Comparison of ENCODE assay signal across 8 cellular contexts in genomic region chr13:112968910-112969691, GRCh38. TPM values are rescaled to one million over a fixed set of nuclear protein-coding genes. Genes with fewer than 3 reads are reported as not detected.
DNase-seq lines count a peak whose midpoint lies in the region; ATAC-seq and TF ChIP-seq lines count a peak whose summit lies in the region.

Gene MCF2L, plus strand, starts transcription at chr13:112969214. Its CDS starts 166 bp downstream, at chr13:112969380.

- H3K9ac ChIP-seq in muscle layer of colon (ENCODE audit: low read length) = no peak within 1 kb of the TSS

- peaks cover 0 to 80% (median 7%) of the 10 kb centered on the region in 4 donors for H3K27me3 ChIP-seq in esophagus muscularis mucosa
- H3K27me3 ChIP-seq in muscle layer of colon (ENCODE audit: control insufficient read depth in 1 of 2, insufficient read depth in 2 of 2, low read length in 2 of 2) = peaks cover 32 to 50% of the 10 kb centered on the region in 2 donors

- TF ChIP-seq CTCF in esophagus muscularis mucosa (IDR thresholded peaks at IDR 0.05) = peak in 1 of 3 experiments; percentile 8

- ATAC-seq in GM18511 (IDR thresholded peaks at IDR 0.05; ENCODE audit: unreplicated experiment) (peak; percentile 55), GM18498 (IDR thresholded peaks at IDR 0.05; ENCODE audit: unreplicated experiment) (no peak), HG02678 (IDR thresholded peaks at IDR 0.05; ENCODE audit: unreplicated experiment) (no peak)

- H3K4me3 ChIP-seq in esophagus muscularis mucosa (peak within 1 kb of the TSS; percentile 51 to 64 (median 56)), muscle layer of colon (ENCODE audit: low read depth in 1 of 2, low read length in 2 of 2) (peak within 1 kb of the TSS; percentile 26 to 52)

- H3K36me3 ChIP-seq in esophagus muscularis mucosa (no peaks in the 10 kb centered on the region), muscle layer of colon (ENCODE audit: insufficient read depth, low read length) (no peaks in the 10 kb centered on the region)

- TF ChIP-seq EP300 in esophagus muscularis mucosa (IDR thresholded peaks at IDR 0.05) = no peak

- H3K4me1 ChIP-seq in esophagus muscularis mucosa = peaks cover 17 to 25% (median 20%) of the 10 kb centered on the region in 4 donors
- no peaks in the 10 kb centered on the region for H3K4me1 ChIP-seq in muscle layer of colon (ENCODE audit: insufficient read depth, low read length)

- peak within 1 kb of the TSS in 3 of 4 donors; percentile 19 to 58 (median 35) for H3K27ac ChIP-seq in esophagus muscularis mucosa (replicated peaks in 1 of 4)
- H3K27ac ChIP-seq in muscle layer of colon (ENCODE audit: low read depth, low read length) = no peak within 1 kb of the TSS

- intact Hi-C loops in esophagus muscularis mucosa (cut with DNase I) = no loop called here

- no peak for TF ChIP-seq POLR2A in esophagus muscularis mucosa (IDR thresholded peaks at IDR 0.05; ENCODE audit: low read depth)

- under 1% methylated on average over 37 of the region's 69 CpGs for WGBS in esophagus muscularis mucosa

- DNase-seq in NCI-H226 (peak; percentile 18), esophagus muscularis mucosa (ENCODE audit: extremely low spot score) (no peak)
- peak; percentile 79 for DNase-seq in activated CD8-positive, alpha-beta memory T cell treated with anti-CD3 and anti-CD28 coated beads, Interleukin-2, amount 50 U/mL, for 48 hours
- peak; percentile 23 to 24 for DNase-seq in stimulated activated CD8-positive, alpha-beta memory T cell treated with anti-CD3 and anti-CD28 coated beads, Interleukin-7, amount 100 ng/mL, for 1 hour (ENCODE audit: low read depth in 2 of 2)

- H3K9me3 ChIP-seq in esophagus muscularis mucosa (no peaks in the 10 kb centered on the region), muscle layer of colon (ENCODE audit: low read length) (no peaks in the 10 kb centered on the region)

RNA-seq across cellular contexts. Expression of gene MCF2L, which starts in this region (rescaled TPM):
- total RNA-seq in esophagus muscularis mucosa = 10 to 100 TPM; 14.5 to 38.6 (median 26.7) TPM
